1 cellular context compared by ENCODE assay signal in the genomic region with DNA sequence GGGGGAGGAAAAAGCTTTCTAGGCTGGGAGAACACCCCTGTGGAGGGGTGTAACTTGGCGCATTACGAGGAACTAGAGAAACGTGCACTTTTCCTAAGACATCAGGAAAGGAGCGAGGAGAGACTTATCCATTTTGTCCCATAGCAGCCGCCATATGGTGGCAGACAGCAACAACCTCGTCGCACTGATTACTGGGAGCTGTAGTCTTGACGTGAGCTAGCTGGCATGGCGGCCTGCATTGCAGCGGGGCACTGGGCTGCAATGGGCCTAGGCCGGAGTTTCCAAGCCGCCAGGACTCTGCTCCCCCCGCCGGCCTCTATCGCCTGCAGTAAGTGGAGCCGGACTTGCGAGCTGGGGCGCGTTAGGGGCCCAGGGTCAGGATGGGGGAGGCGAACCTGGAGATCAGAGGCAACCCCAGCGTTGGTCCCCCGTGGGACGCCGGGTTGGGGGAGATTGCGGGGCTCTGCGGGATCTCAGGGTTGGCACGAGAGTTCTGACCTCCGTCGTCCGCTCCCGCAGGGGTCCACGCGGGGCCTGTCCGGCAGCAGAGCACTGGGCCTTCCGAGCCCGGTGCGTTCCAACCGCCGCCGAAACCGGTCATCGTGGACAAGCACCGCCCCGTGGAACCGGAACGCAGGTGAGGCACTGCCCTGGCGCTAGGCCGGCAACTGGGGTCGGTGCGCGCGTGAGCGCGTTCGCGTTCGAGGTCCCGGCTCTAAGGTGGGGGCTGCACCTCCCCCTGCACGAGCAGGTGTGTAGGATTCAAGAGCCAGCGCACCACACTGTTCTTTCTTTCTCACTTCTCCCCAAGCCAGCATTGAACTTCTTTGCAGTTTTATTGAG.
TF ChIP-seq lines count a peak whose summit lies in the region.

A gene (plus strand): TSS at position 201 of the 843 bp plus-strand sequence. CDS start 25 bp downstream, at position 226.

TF ChIP-seq in HepG2, 621 proteins besides CTCF, POLR2A, EP300 and RAD21 (continued from another document and continues in another):
- TF ChIP-seq ZNF766 (CRISPR knock-in tag; IDR thresholded peaks at IDR 0.05; ENCODE audit: borderline replicate concordance), result peak; percentile 34; the same call in 1 of the 2 replicates
- TF ChIP-seq, protein P1, sequence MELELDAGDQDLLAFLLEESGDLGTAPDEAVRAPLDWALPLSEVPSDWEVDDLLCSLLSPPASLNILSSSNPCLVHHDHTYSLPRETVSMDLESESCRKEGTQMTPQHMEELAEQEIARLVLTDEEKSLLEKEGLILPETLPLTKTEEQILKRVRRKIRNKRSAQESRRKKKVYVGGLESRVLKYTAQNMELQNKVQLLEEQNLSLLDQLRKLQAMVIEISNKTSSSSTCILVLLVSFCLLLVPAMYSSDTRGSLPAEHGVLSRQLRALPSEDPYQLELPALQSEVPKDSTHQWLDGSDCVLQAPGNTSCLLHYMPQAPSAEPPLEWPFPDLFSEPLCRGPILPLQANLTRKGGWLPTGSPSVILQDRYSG (CRISPR knock-in tag; IDR thresholded peaks at IDR 0.05), result peak; percentile 94
- peak; percentile 97 for TF ChIP-seq HOXA5 (CRISPR knock-in tag; IDR thresholded peaks at IDR 0.05)
- TF ChIP-seq HNRNPH1 (optimal IDR thresholded peaks at IDR 0.05; ENCODE audit: low read depth, low read length), result no peak
- peak; percentile 91 for TF ChIP-seq ZNF761 (CRISPR knock-in tag; conservative IDR thresholded peaks at IDR 0.05)
- TF ChIP-seq RBM39 (IDR thresholded peaks at IDR 0.05; ENCODE audit: low read depth, low read length, poor library complexity, severe bottlenecking), result peak; percentile 57
- TF ChIP-seq IKZF1 (IDR thresholded peaks at IDR 0.05), result no peak
- TF ChIP-seq, protein P2, sequence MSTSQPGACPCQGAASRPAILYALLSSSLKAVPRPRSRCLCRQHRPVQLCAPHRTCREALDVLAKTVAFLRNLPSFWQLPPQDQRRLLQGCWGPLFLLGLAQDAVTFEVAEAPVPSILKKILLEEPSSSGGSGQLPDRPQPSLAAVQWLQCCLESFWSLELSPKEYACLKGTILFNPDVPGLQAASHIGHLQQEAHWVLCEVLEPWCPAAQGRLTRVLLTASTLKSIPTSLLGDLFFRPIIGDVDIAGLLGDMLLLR (CRISPR knock-in tag; IDR thresholded peaks at IDR 0.05), result peak; percentile 90; the same call in 1 of the 2 replicates
- TF ChIP-seq TEAD3 (CRISPR knock-in tag; optimal IDR thresholded peaks at IDR 0.05; ENCODE audit: borderline replicate concordance), result peak; percentile 77
- peak; percentile 90; the same call in 1 of the 2 replicates for TF ChIP-seq ZNF20 (CRISPR knock-in tag; IDR thresholded peaks at IDR 0.05)
- no peak for TF ChIP-seq MBNL3 (CRISPR knock-in tag; conservative IDR thresholded peaks at IDR 0.05)
- no peak for TF ChIP-seq ZNF496 (CRISPR knock-in tag; IDR thresholded peaks at IDR 0.05; ENCODE audit: insufficient replicate concordance)
- TF ChIP-seq, protein P3, sequence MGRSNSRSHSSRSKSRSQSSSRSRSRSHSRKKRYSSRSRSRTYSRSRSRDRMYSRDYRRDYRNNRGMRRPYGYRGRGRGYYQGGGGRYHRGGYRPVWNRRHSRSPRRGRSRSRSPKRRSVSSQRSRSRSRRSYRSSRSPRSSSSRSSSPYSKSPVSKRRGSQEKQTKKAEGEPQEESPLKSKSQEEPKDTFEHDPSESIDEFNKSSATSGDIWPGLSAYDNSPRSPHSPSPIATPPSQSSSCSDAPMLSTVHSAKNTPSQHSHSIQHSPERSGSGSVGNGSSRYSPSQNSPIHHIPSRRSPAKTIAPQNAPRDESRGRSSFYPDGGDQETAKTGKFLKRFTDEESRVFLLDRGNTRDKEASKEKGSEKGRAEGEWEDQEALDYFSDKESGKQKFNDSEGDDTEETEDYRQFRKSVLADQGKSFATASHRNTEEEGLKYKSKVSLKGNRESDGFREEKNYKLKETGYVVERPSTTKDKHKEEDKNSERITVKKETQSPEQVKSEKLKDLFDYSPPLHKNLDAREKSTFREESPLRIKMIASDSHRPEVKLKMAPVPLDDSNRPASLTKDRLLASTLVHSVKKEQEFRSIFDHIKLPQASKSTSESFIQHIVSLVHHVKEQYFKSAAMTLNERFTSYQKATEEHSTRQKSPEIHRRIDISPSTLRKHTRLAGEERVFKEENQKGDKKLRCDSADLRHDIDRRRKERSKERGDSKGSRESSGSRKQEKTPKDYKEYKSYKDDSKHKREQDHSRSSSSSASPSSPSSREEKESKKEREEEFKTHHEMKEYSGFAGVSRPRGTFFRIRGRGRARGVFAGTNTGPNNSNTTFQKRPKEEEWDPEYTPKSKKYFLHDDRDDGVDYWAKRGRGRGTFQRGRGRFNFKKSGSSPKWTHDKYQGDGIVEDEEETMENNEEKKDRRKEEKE (IDR thresholded peaks at IDR 0.05), result no peak
- no peak; the same call in 1 of the 2 replicates for TF ChIP-seq JDP2 (CRISPR knock-in tag; IDR thresholded peaks at IDR 0.05; ENCODE audit: borderline replicate concordance)
- TF ChIP-seq SMC3 (IDR thresholded peaks at IDR 0.05; ENCODE audit: low read length), result no peak
- peak; percentile 51; the same call in 1 of the 2 replicates for TF ChIP-seq SIX1 (CRISPR knock-in tag; IDR thresholded peaks at IDR 0.05; ENCODE audit: borderline replicate concordance)
- peak; percentile 90 for TF ChIP-seq ZNF317 (CRISPR knock-in tag; IDR thresholded peaks at IDR 0.05)
- TF ChIP-seq, protein P4, sequence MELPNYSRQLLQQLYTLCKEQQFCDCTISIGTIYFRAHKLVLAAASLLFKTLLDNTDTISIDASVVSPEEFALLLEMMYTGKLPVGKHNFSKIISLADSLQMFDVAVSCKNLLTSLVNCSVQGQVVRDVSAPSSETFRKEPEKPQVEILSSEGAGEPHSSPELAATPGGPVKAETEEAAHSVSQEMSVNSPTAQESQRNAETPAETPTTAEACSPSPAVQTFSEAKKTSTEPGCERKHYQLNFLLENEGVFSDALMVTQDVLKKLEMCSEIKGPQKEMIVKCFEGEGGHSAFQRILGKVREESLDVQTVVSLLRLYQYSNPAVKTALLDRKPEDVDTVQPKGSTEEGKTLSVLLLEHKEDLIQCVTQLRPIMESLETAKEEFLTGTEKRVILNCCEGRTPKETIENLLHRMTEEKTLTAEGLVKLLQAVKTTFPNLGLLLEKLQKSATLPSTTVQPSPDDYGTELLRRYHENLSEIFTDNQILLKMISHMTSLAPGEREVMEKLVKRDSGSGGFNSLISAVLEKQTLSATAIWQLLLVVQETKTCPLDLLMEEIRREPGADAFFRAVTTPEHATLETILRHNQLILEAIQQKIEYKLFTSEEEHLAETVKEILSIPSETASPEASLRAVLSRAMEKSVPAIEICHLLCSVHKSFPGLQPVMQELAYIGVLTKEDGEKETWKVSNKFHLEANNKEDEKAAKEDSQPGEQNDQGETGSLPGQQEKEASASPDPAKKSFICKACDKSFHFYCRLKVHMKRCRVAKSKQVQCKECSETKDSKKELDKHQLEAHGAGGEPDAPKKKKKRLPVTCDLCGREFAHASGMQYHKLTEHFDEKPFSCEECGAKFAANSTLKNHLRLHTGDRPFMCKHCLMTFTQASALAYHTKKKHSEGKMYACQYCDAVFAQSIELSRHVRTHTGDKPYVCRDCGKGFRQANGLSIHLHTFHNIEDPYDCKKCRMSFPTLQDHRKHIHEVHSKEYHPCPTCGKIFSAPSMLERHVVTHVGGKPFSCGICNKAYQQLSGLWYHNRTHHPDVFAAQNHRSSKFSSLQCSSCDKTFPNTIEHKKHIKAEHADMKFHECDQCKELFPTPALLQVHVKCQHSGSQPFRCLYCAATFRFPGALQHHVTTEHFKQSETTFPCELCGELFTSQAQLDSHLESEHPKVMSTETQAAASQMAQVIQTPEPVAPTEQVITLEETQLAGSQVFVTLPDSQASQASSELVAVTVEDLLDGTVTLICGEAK (IDR thresholded peaks at IDR 0.05), result no peak
- TF ChIP-seq, protein P4 (CRISPR knock-in tag; IDR thresholded peaks at IDR 0.05), result peak; percentile 91
- TF ChIP-seq, protein P5, sequence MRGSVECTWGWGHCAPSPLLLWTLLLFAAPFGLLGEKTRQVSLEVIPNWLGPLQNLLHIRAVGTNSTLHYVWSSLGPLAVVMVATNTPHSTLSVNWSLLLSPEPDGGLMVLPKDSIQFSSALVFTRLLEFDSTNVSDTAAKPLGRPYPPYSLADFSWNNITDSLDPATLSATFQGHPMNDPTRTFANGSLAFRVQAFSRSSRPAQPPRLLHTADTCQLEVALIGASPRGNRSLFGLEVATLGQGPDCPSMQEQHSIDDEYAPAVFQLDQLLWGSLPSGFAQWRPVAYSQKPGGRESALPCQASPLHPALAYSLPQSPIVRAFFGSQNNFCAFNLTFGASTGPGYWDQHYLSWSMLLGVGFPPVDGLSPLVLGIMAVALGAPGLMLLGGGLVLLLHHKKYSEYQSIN (CRISPR knock-in tag; IDR thresholded peaks at IDR 0.05; ENCODE audit: borderline replicate concordance), result no peak
- peak; percentile 60; the same call in 1 of the 2 replicates for TF ChIP-seq KDM6A (CRISPR knock-in tag; IDR thresholded peaks at IDR 0.05; ENCODE audit: low read depth)
- TF ChIP-seq NFYC (CRISPR knock-in tag; IDR thresholded peaks at IDR 0.05), result no peak; the same call in 1 of the 2 replicates
- TF ChIP-seq, protein P6, sequence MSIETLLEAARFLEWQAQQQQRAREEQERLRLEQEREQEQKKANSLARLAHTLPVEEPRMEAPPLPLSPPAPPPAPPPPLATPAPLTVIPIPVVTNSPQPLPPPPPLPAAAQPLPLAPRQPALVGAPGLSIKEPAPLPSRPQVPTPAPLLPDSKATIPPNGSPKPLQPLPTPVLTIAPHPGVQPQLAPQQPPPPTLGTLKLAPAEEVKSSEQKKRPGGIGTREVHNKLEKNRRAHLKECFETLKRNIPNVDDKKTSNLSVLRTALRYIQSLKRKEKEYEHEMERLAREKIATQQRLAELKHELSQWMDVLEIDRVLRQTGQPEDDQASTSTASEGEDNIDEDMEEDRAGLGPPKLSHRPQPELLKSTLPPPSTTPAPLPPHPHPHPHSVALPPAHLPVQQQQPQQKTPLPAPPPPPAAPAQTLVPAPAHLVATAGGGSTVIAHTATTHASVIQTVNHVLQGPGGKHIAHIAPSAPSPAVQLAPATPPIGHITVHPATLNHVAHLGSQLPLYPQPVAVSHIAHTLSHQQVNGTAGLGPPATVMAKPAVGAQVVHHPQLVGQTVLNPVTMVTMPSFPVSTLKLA (IDR thresholded peaks at IDR 0.05), result 0 out of 2 replicates have a peak, but pooled peaks have one; percentile 19
- TF ChIP-seq ZNF263 (CRISPR knock-in tag; IDR thresholded peaks at IDR 0.05), result peak; percentile 60
- peak; percentile 64; the same call in 1 of the 2 replicates for TF ChIP-seq BORCS8-MEF2B (CRISPR knock-in tag; IDR thresholded peaks at IDR 0.05)
- TF ChIP-seq, protein P7, sequence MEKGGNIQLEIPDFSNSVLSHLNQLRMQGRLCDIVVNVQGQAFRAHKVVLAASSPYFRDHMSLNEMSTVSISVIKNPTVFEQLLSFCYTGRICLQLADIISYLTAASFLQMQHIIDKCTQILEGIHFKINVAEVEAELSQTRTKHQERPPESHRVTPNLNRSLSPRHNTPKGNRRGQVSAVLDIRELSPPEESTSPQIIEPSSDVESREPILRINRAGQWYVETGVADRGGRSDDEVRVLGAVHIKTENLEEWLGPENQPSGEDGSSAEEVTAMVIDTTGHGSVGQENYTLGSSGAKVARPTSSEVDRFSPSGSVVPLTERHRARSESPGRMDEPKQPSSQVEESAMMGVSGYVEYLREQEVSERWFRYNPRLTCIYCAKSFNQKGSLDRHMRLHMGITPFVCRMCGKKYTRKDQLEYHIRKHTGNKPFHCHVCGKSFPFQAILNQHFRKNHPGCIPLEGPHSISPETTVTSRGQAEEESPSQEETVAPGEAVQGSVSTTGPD (CRISPR knock-in tag; IDR thresholded peaks at IDR 0.05), result peak; percentile 67; the same call in 1 of the 2 replicates
- peak; percentile 97 for TF ChIP-seq CBX1 (IDR thresholded peaks at IDR 0.05; ENCODE audit: low read depth)
- TF ChIP-seq RBM22 (optimal IDR thresholded peaks at IDR 0.05; ENCODE audit: low read length), result no peak
- peak; percentile 88 for TF ChIP-seq IKZF4 (CRISPR knock-in tag; IDR thresholded peaks at IDR 0.05; ENCODE audit: borderline replicate concordance, low read depth, not compliant biosample characterization)
- TF ChIP-seq TBX3 (IDR thresholded peaks at IDR 0.05; ENCODE audit: borderline replicate concordance), result peak; percentile 26; the same call in 1 of the 2 replicates
- TF ChIP-seq HOXA3 (CRISPR knock-in tag; IDR thresholded peaks at IDR 0.05), result peak; percentile 92
- peak; percentile 77; the same call in 1 of the 2 replicates for TF ChIP-seq ZNF138 (CRISPR knock-in tag; IDR thresholded peaks at IDR 0.05; ENCODE audit: low read depth)
- no peak for TF ChIP-seq MAZ (IDR thresholded peaks at IDR 0.05; ENCODE audit: borderline replicate concordance, low read depth, low read length)
- peak; percentile 93 for TF ChIP-seq MAZ (CRISPR knock-in tag; IDR thresholded peaks at IDR 0.05; ENCODE audit: low read depth)
- TF ChIP-seq ZNF75D (CRISPR knock-in tag; IDR thresholded peaks at IDR 0.05; ENCODE audit: borderline replicate concordance), result no peak
- TF ChIP-seq ZNF136 (CRISPR knock-in tag; IDR thresholded peaks at IDR 0.05; ENCODE audit: low read depth), result 0 out of 2 replicates have a peak, but pooled peaks have one; percentile 47
